ENCODE assay signal across 15 cellular contexts in genomic region chr1:238438296-238439275, GRCh38.
"Had no signal": no experiment of that assay in that cellular context is flagged by ENCODE, and none has a peak within 500 bp of the region (broad histone marks: within the 10 kb centered on the region; RNA-seq: fewer than 3 reads in every experiment).

No MANE protein-coding gene starts in this region.

- H3K4me1 ChIP-seq: heart left ventricle, right lobe of liver, tibial nerve, vagina had no signal

- ATAC-seq: activated naive CD8-positive, alpha-beta T cell treated with anti-CD3 and anti-CD28 coated beads, Interleukin-2, amount 50 U/mL, for 24 hours; heart left ventricle; stimulated activated effector memory CD8-positive, alpha-beta T cell treated with anti-CD3 and anti-CD28 coated beads, Interleukin-12 subunit alpha, Interleukin-12 subunit beta, amount 100 ng/mL, for 72 hours had no signal

- DNase-seq: activated CD4-positive, alpha-beta T cell treated with anti-CD3 and anti-CD28 coated beads, Interleukin-2, amount 10 ng/mL, durations not matched to agents 7 days and 5 days; activated CD8-positive, alpha-beta memory T cell treated with anti-CD3 and anti-CD28 coated beads for 24 hours; activated naive CD4-positive, alpha-beta T cell treated with Interleukin-2 at 50 U/mL for 16 hours; activated naive CD8-positive, alpha-beta T cell treated with anti-CD3 and anti-CD28 coated beads, Interleukin-2, amount 50 U/mL, for 24 hours; dorsolateral prefrontal cortex; esophagus squamous epithelium; foreskin fibroblast; heart left ventricle; naive B cell; T1000 had no signal

- H3K36me3 ChIP-seq: esophagus squamous epithelium, heart left ventricle, right lobe of liver, tibial nerve, vagina had no signal

- H3K27me3 ChIP-seq: dorsolateral prefrontal cortex, esophagus squamous epithelium, heart left ventricle, right lobe of liver, tibial nerve, vagina had no signal

- H3K9me3 ChIP-seq: esophagus squamous epithelium, heart left ventricle, right lobe of liver, tibial nerve, vagina had no signal

- H3K27ac ChIP-seq: dorsolateral prefrontal cortex, esophagus squamous epithelium, heart left ventricle, right lobe of liver, tibial nerve, vagina, VCaP had no signal

- H3K4me3 ChIP-seq: dorsolateral prefrontal cortex, esophagus squamous epithelium, heart left ventricle, right lobe of liver, tibial nerve, vagina had no signal
